10 cellular contexts compared by ENCODE assay signal in the genomic region with DNA sequence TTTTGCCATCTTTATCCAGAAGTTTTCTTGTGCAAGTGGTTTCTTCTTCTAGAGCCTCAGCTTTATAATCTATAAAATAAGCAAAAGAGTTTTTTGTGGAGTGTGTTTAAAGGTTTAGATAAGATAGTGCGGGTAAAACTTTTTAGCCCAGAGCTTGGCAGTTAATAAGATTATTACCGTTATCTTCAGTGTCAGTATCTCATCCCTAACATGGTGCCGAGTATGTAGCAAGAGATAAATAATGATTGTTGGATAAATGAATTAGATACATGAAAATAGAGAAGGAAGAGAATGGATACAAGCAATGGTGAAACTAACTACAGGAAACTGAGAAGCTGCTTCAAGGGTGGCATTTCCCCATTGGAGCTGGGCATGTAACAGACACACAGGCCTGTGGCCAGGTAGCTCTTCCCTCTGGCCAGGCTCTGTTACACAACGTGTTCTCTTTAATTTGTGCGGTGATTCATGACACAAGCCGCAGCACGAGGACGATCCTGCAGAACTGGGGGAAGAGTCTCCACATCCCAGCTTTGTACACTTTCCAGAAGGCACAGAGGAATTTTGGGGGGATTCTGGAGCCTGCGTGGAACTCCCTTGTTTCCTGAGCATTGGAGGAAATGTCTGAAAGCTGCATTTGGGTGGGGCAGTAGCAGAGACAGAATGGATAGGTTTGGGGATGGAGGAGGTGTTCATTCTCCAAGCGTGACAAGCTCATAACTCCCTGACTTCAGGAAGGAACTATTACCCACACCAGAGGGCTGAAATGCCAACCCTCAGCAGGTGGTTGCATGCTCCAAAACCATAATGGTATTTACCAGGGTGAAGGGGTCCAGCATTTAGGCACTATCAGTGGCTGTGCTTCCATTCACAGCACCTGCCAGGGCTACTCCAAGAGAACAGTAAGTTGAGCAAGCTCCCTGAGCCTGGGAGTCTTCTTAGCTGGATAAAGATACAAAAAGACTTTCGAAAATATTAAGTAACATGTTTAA. TPM values are rescaled to one million over a fixed set of nuclear protein-coding genes. Genes with fewer than 3 reads are reported as not detected.
DNase-seq lines count a peak whose midpoint lies in the region; ATAC-seq and TF ChIP-seq lines count a peak whose summit lies in the region.
"Had no signal": no experiment of that assay in that cellular context is flagged by ENCODE, and none has a peak within 500 bp of the region (broad histone marks: within the 10 kb centered on the region; RNA-seq: fewer than 3 reads in every experiment).

No MANE protein-coding gene starts in this region.

- no peak overlapping the region for H3K4me3 ChIP-seq in H7 (ENCODE audit: insufficient read depth, low read depth, low read length)

- ATAC-seq in activated naive CD8-positive, alpha-beta T cell treated with anti-CD3 and anti-CD28 coated beads, Interleukin-2, amount 50 U/mL, for 24 hours, result peak; percentile 83
- ATAC-seq in omental fat pad (ENCODE audit: low FRiP score), result peak; percentile 32

- TF ChIP-seq CTCF in omental fat pad (IDR thresholded peaks at IDR 0.05) (no peak), GM10266 (IDR thresholded peaks at IDR 0.05; ENCODE audit: control insufficient read depth, insufficient read depth, low read depth, missing control alignments) (no peak)

- no peaks in the 10 kb centered on the region for H3K36me3 Mint-ChIP-seq in activated naive CD8-positive, alpha-beta T cell treated with anti-CD3 and anti-CD28 coated beads, Interleukin-2, amount 50 U/mL, for 24 hours (ENCODE audit: low read depth)

- H3K27me3 Mint-ChIP-seq in activated naive CD8-positive, alpha-beta T cell treated with anti-CD3 and anti-CD28 coated beads, Interleukin-2, amount 50 U/mL, for 24 hours, result no peaks in the 10 kb centered on the region

- H3K27me3 ChIP-seq in H7 (ENCODE audit: control insufficient read depth, insufficient read depth, low read length), result no peaks in the 10 kb centered on the region

- peak overlapping the region; percentile 15 for H3K27ac Mint-ChIP-seq in activated naive CD8-positive, alpha-beta T cell treated with anti-CD3 and anti-CD28 coated beads, Interleukin-2, amount 50 U/mL, for 24 hours

- peaks cover 6% of the 10 kb centered on the region for H3K9me3 Mint-ChIP-seq in activated naive CD8-positive, alpha-beta T cell treated with anti-CD3 and anti-CD28 coated beads, Interleukin-2, amount 50 U/mL, for 24 hours

- peak; percentile 14 for DNase-seq in H7
- peak; percentile 82 for DNase-seq in NCI-H2107 treated with DMSO at 0.1 percent for 48 hours (lab: John Stamatoyannopoulos, UW; ENCODE audit: unreplicated experiment)
- no peak for DNase-seq in activated naive CD8-positive, alpha-beta T cell treated with anti-CD3 and anti-CD28 coated beads, Interleukin-2, amount 50 U/mL, for 24 hours
- no peak for DNase-seq in omental fat pad (ENCODE audit: low spot score)
- no peak for DNase-seq in globus pallidus (ENCODE audit: low spot score)
- no peak for DNase-seq in stimulated activated CD4-positive, alpha-beta T cell treated with anti-CD3 and anti-CD28 coated beads, Interleukin-1b, Interleukin-23, amount 100 ng/mL, for 48 hours
- DNase-seq in GM10266 (ENCODE audit: extremely low spot score), result no peak
- DNase-seq in NCI-H2171 treated with DMSO at 0.1 percent for 48 hours (lab: John Stamatoyannopoulos, UW), result no peak
- DNase-seq: amygdala, NCI-H1694 treated with DMSO at 0.1 percent for 48 hours had no signal

- H3K4me1 Mint-ChIP-seq in activated naive CD8-positive, alpha-beta T cell treated with anti-CD3 and anti-CD28 coated beads, Interleukin-2, amount 50 U/mL, for 24 hours, result peaks cover 38% of the 10 kb centered on the region

- H3K36me3 ChIP-seq in H7 (replicated peaks; ENCODE audit: control insufficient read depth, insufficient read depth, low read length), result no peaks in the 10 kb centered on the region

- H3K4me3 Mint-ChIP-seq in activated naive CD8-positive, alpha-beta T cell treated with anti-CD3 and anti-CD28 coated beads, Interleukin-2, amount 50 U/mL, for 24 hours, result peak overlapping the region; percentile 3

RNA-seq across cellular contexts. Expression of a gene that starts 14.2 kb away (rescaled TPM):
- total RNA-seq in H7 (2014; rRNA removed; shearing (Covaris generic)), result 53.5 and 62.2 TPM in 2 replicates
- total RNA-seq in omental fat pad, result 100 to 1,000 TPM in 1 of 4 donors, 10 to 100 TPM in 3; 51.3 to 113 (median 65.5) TPM

Comparison
In these comparisons a context has a peak if more than half of its experiments do, and no peak if none do; other contexts are left out.
1. DNase-seq: peak in H7 (single experiment) and NCI-H2107 treated with DMSO at 0.1 percent for 48 hours (single experiment); none in activated naive CD8-positive, alpha-beta T cell treated with anti-CD3 and anti-CD28 coated beads, Interleukin-2, amount 50 U/mL, for 24 hours (single experiment), omental fat pad (single experiment), globus pallidus (single experiment), stimulated activated CD4-positive, alpha-beta T cell treated with anti-CD3 and anti-CD28 coated beads, Interleukin-1b, Interleukin-23, amount 100 ng/mL, for 48 hours (single experiment), GM10266 (single experiment) and NCI-H2171 treated with DMSO at 0.1 percent for 48 hours (single experiment).